7 cellular contexts compared by ENCODE assay signal in genomic region chr4:47668810-47669408, GRCh38.
DNase-seq lines count a peak whose midpoint lies in the region; ATAC-seq, FAIRE-seq and TF ChIP-seq lines count a peak whose summit lies in the region.

No MANE protein-coding gene starts in this region.

- no peaks in the 10 kb centered on the region for H3K79me2 ChIP-seq in H1 (ENCODE audit: control insufficient read depth in 1 of 2, insufficient read depth in 2 of 2, low read length in 2 of 2)

- ATAC-seq in mucosa of descending colon, result peak; percentile 45

- WGBS in H1 (ENCODE audit: extremely low coverage in 1 of 2, insufficient coverage in 1 of 2, insufficient read length in 1 of 2, insufficient replicate concordance in 2 of 2, low coverage in 1 of 2, low lambda C conversion rate in 2 of 2, missing lambda C conversion rate in 1 of 2), 2 experiments, result 53% methylated on average over 11 of the region's 11 CpGs; no CpG with 5 or more reads in 1 of the 2 experiments

- H3K9me3 ChIP-seq in H1 (ENCODE audit: insufficient read depth in 2 of 2, low read depth in 1 of 2, low read length in 1 of 2) (no peaks in the 10 kb centered on the region), mucosa of descending colon (no peaks in the 10 kb centered on the region)

- H3K27ac ChIP-seq in H1 (ENCODE audit: low read depth, low read length), result no peak overlapping the region

- H2AFZ ChIP-seq in H1 (ENCODE audit: low read length), result no peak overlapping the region

- no peak overlapping the region for H2BK5ac ChIP-seq in H1 (ENCODE audit: low read depth, low read length)

- no peak overlapping the region for H3K18ac ChIP-seq in H1 (ENCODE audit: extremely low read depth, low read length)

- no peaks in the 10 kb centered on the region for H3K27me3 ChIP-seq in H1 (replicated peaks in 1 of 4; ENCODE audit: control insufficient read depth in 3 of 4, extremely low read depth in 1 of 4, insufficient read depth in 3 of 4, low read length in 3 of 4)

- H3K4me2 ChIP-seq in H1 (ENCODE audit: insufficient read depth in 1 of 2, low read depth in 2 of 2, low read length in 2 of 2), result no peak overlapping the region

- H3K9ac ChIP-seq in H1 (replicated peaks in 1 of 4; ENCODE audit: extremely low read depth in 1 of 4, low read depth in 3 of 4, low read length in 3 of 4), result no peak overlapping the region

- H4K20me1 ChIP-seq in H1 (replicated peaks in 1 of 2; ENCODE audit: control insufficient read depth in 1 of 2, insufficient read depth in 2 of 2, low read length in 2 of 2), result no peaks in the 10 kb centered on the region

- H2AK5ac ChIP-seq in H1 (ENCODE audit: low read depth, low read length), result no peak overlapping the region

- no peak overlapping the region for H2BK12ac ChIP-seq in H1 (ENCODE audit: low read depth, low read length)

- intact Hi-C loops in mucosa of descending colon (cut with DNase I, micrococcal nuclease), result no loop called here

- no peak for TF ChIP-seq POLR2A in H1 (IDR thresholded peaks at IDR 0.05; ENCODE audit: control extremely low read depth in 1 of 2, low read depth in 2 of 2, low read length in 2 of 2)

- no peak overlapping the region for H4K91ac ChIP-seq in H1 (replicated peaks; ENCODE audit: insufficient read length, low read length)

- H2BK20ac ChIP-seq in H1 (ENCODE audit: low read length), result no peak overlapping the region

- POLR2A ChIA-PET in H1 (lab: Charles Lee; ENCODE audit: partially characterized antibody), result no interaction called here

- H4K5ac ChIP-seq in H1 (ENCODE audit: insufficient read length, low read depth, low read length), result no peak overlapping the region

- no peak overlapping the region for H2BK15ac ChIP-seq in H1 (ENCODE audit: low read length)

- FAIRE-seq in H1 (lab: Jason Lieb, UNC), result peak; percentile 62

- H3K23me2 ChIP-seq in H1 (ENCODE audit: low read depth, low read length), result no peaks in the 10 kb centered on the region

- no peak overlapping the region for H3K23ac ChIP-seq in H1 (ENCODE audit: insufficient read length)

- H3K4me1 ChIP-seq in H1 (replicated peaks in 1 of 4; ENCODE audit: control insufficient read depth in 3 of 4, insufficient read depth in 4 of 4, low read length in 3 of 4), result no peaks in the 10 kb centered on the region
- no peaks in the 10 kb centered on the region for H3K4me1 ChIP-seq in mucosa of descending colon (ENCODE audit: low read depth)

- no peak for TF ChIP-seq EP300 in H1 (IDR thresholded peaks at IDR 0.05; ENCODE audit: borderline replicate concordance in 1 of 2, low read depth in 2 of 2, low read length in 2 of 2)

- H3K4ac ChIP-seq in H1 (replicated peaks; ENCODE audit: insufficient read length, low read depth, low read length), result no peak overlapping the region

- H4K8ac ChIP-seq in H1 (ENCODE audit: extremely low read depth, insufficient read depth, low read length), result no peak overlapping the region

- TF ChIP-seq RAD21 in H1 (IDR thresholded peaks at IDR 0.05 in 1 of 2, conservative IDR thresholded peaks at IDR 0.05 in 1 of 2; ENCODE audit: low read depth in 2 of 2, low read length in 2 of 2), result peak; percentile 53 to 63

- H3K4me3 ChIP-seq in H1 (ENCODE audit: extremely low read depth in 1 of 4, insufficient read depth in 2 of 4, low read depth in 3 of 4, low read length in 4 of 4), result no peak overlapping the region
- no peak overlapping the region for H3K4me3 ChIP-seq in mucosa of descending colon

- H3K56ac ChIP-seq in H1 (replicated peaks; ENCODE audit: insufficient read length, low read depth, low read length), result no peak overlapping the region

- H3K14ac ChIP-seq in H1 (ENCODE audit: insufficient read length), result no peak overlapping the region

- TF ChIP-seq CTCF in H1 (IDR thresholded peaks at IDR 0.05; ENCODE audit: control extremely low read depth in 1 of 3, insufficient read depth in 1 of 3, low read depth in 1 of 3, low read length in 3 of 3) (peak in 2 of 3 experiments; percentile 40 to 48; a peak in 3 of 4 replicates), mucosa of descending colon (IDR thresholded peaks at IDR 0.05) (peak; percentile 22)

- CTCF ChIA-PET in H1 (lab: Charles Lee; ENCODE audit: partially characterized antibody), result interaction anchor here (0.6 to 5.0 kb wide), 18 partner anchors 11 to 407 kb away, joined by 3 to 19 read pairs (median 4); partner anchors contain the start of gene CORIN

- no peaks in the 10 kb centered on the region for H3K36me3 ChIP-seq in H1 (ENCODE audit: control insufficient read depth in 2 of 4, insufficient read depth in 4 of 4, low read length in 3 of 4)
- H3K36me3 ChIP-seq in mucosa of descending colon (ENCODE audit: low read depth), result no peaks in the 10 kb centered on the region

- H2BK120ac ChIP-seq in H1 (replicated peaks; ENCODE audit: low read depth, low read length), result no peak overlapping the region

- H3K79me1 ChIP-seq in H1 (ENCODE audit: low read depth, low read length), result no peaks in the 10 kb centered on the region

- DNase-seq in DMS53 treated with DMSO at 0.1 percent for 48 hours (lab: John Stamatoyannopoulos, UW; ENCODE audit: unreplicated experiment) (peak; percentile 75), GM19238 (ENCODE audit: insufficient read length, low spot score) (peak; percentile 3), HS-27A (ENCODE audit: low read depth) (peak; percentile 19), RKO (ENCODE audit: low spot score) (peak; percentile 49), H1 (ENCODE audit: low read depth in 1 of 2, low spot score in 2 of 2) (no peak), mucosa of descending colon (peak in 1 of 3 donors; percentile 45), GM19240 (ENCODE audit: insufficient read length, low spot score) (no peak)

TF ChIP-seq in H1, 55 proteins besides CTCF, POLR2A, EP300 and RAD21:
- no peak for TF ChIP-seq CTBP2 (IDR thresholded peaks at IDR 0.05; ENCODE audit: borderline replicate concordance, insufficient read depth, insufficient read length, low read length)
- no peak for TF ChIP-seq ZNF274 (IDR thresholded peaks at IDR 0.05; ENCODE audit: borderline replicate concordance, extremely low read depth, low read length)
- TF ChIP-seq SIX5 (IDR thresholded peaks at IDR 0.05; ENCODE audit: low read depth, low read length), result no peak
- no peak for TF ChIP-seq NRF1 (IDR thresholded peaks at IDR 0.05; ENCODE audit: low read depth, low read length)
- no peak for TF ChIP-seq CREB1 (IDR thresholded peaks at IDR 0.05)
- TF ChIP-seq KDM5A (IDR thresholded peaks at IDR 0.05; ENCODE audit: low read length), result no peak
- no peak for TF ChIP-seq POU5F1 (IDR thresholded peaks at IDR 0.05; ENCODE audit: low read depth, low read length)
- no peak for TF ChIP-seq RNF2 (IDR thresholded peaks at IDR 0.05; ENCODE audit: borderline replicate concordance, low read depth, low read length, missing control alignments, poor library complexity, severe bottlenecking)
- TF ChIP-seq RFX5 (IDR thresholded peaks at IDR 0.05; ENCODE audit: borderline replicate concordance, low read depth, low read length), result no peak
- TF ChIP-seq KDM1A (IDR thresholded peaks at IDR 0.05; ENCODE audit: borderline replicate concordance, low read length), result no peak
- no peak for TF ChIP-seq E2F6 (IDR thresholded peaks at IDR 0.05)
- TF ChIP-seq USF2 (IDR thresholded peaks at IDR 0.05; ENCODE audit: low read length), result no peak
- no peak for TF ChIP-seq JUN (IDR thresholded peaks at IDR 0.05; ENCODE audit: low read depth, low read length)
- no peak for TF ChIP-seq SP1 (IDR thresholded peaks at IDR 0.05; ENCODE audit: low read depth, low read length)
- no peak for TF ChIP-seq BCL11A (IDR thresholded peaks at IDR 0.05; ENCODE audit: low read depth in 2 of 2, low read length in 2 of 2)

Comparison
In these comparisons a context has a peak if more than half of its experiments do, and no peak if none do; other contexts are left out.
1. DNase-seq: peak in DMS53 treated with DMSO at 0.1 percent for 48 hours (single experiment), GM19238 (single experiment), HS-27A (single experiment) and RKO (single experiment); none in H1 (0 of 2) and GM19240 (single experiment).